ENCODE assay signal across 1 cellular context in genomic region chr2:208175069-208175842, GRCh38.
TF ChIP-seq lines count a peak whose summit lies in the region.

No MANE protein-coding gene starts in this region.

TF ChIP-seq in GM12878, 131 proteins besides CTCF, POLR2A, EP300 and RAD21:
- TF ChIP-seq YY1 (IDR thresholded peaks at IDR 0.05; ENCODE audit: low read depth, low read length) (peak; percentile 41; the same call in 1 of the 2 replicates), ELK1 (IDR thresholded peaks at IDR 0.05; ENCODE audit: low read depth, low read length) (no peak), SMC3 (IDR thresholded peaks at IDR 0.05; ENCODE audit: borderline replicate concordance, low read length) (peak; percentile 69), IRF4 (IDR thresholded peaks at IDR 0.05; ENCODE audit: low read depth, low read length) (0 out of 2 replicates have a peak, but pooled peaks have one; percentile 47)
TF ChIP-seq in GM12878: peak in this region for 3.
